ENCODE assay signal across 8 cellular contexts in the genomic region with DNA sequence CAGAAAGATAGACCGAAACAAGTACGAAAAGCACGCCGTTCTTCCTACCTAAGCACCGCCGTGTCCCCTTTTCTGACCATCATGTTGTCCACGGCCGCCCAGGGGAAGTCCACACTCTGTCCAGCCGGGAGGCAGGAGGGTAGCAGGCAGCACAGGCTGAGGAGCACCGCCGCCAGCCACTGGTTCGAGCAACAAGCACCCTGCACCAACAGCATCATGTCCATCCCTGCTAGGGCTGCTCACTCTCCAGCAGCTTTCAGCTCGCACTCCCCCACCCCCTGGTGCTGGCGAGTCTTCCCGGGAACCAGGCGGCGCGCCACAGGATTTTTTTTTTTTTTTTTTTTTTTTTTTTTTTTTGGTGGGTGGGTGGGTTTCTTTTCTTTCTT. TPM values are rescaled to one million over a fixed set of nuclear protein-coding genes. Genes with fewer than 3 reads are reported as not detected.
DNase-seq lines count a peak whose midpoint lies in the region; ATAC-seq and TF ChIP-seq lines count a peak whose summit lies in the region.

A gene (minus strand): TSS at position 269 of the 386 bp plus-strand sequence.

- H3K36me3 Mint-ChIP-seq in activated naive CD4-positive, alpha-beta T cell treated with anti-CD3 and anti-CD28 coated beads, Interleukin-2, amount 10 ng/mL, durations not matched to agents 7 days and 5 days = no peaks in the 10 kb centered on the region

- peak within 1 kb of the TSS; percentile 53 for H3K4me3 Mint-ChIP-seq in activated naive CD4-positive, alpha-beta T cell treated with anti-CD3 and anti-CD28 coated beads, Interleukin-2, amount 10 ng/mL, durations not matched to agents 7 days and 5 days

- no peak for ATAC-seq in GM21576 (IDR thresholded peaks at IDR 0.05; ENCODE audit: unreplicated experiment)

- H3K36me3 ChIP-seq in NT2/D1 (ENCODE audit: insufficient read depth, insufficient read length, low read length) (no peaks in the 10 kb centered on the region), kidney epithelial cell (ENCODE audit: control insufficient read depth, insufficient read depth, low read length) (no peaks in the 10 kb centered on the region), skeletal muscle tissue (ENCODE audit: control insufficient read depth in 3 of 3, insufficient read depth in 3 of 3, low read length in 3 of 3) (no peaks in the 10 kb centered on the region)

- no peak for TF ChIP-seq CTCF in kidney epithelial cell (IDR thresholded peaks at IDR 0.05; ENCODE audit: insufficient read depth, low read length, poor library complexity, severe bottlenecking)

- CTCF ChIA-PET in activated naive CD4-positive, alpha-beta T cell treated with anti-CD3 and anti-CD28 coated beads, Interleukin-2, amount 10 ng/mL, durations not matched to agents 7 days and 5 days (lab: Charles Lee) = no interaction called here

- H3K9me3 Mint-ChIP-seq in activated naive CD4-positive, alpha-beta T cell treated with anti-CD3 and anti-CD28 coated beads, Interleukin-2, amount 10 ng/mL, durations not matched to agents 7 days and 5 days = no peaks in the 10 kb centered on the region

- no peaks in the 10 kb centered on the region for H3K9me3 ChIP-seq in NT2/D1 (ENCODE audit: insufficient read depth, low read length)
- H3K9me3 ChIP-seq in skeletal muscle tissue (ENCODE audit: control insufficient read depth in 3 of 3, low read length in 3 of 3) = no peaks in the 10 kb centered on the region

- peak within 1 kb of the TSS; percentile 75 for H3K27ac Mint-ChIP-seq in activated naive CD4-positive, alpha-beta T cell treated with anti-CD3 and anti-CD28 coated beads, Interleukin-2, amount 10 ng/mL, durations not matched to agents 7 days and 5 days

- DNase-seq in activated naive CD4-positive, alpha-beta T cell treated with anti-CD3 and anti-CD28 coated beads, Interleukin-2, amount 10 ng/mL, durations not matched to agents 7 days and 5 days = peak; percentile 20
- no peak for DNase-seq in activated naive CD4-positive, alpha-beta T cell treated with anti-CD3 and anti-CD28 coated beads, Interleukin-2, amount 50 U/mL, for 16 hours
- DNase-seq in NT2/D1 (ENCODE audit: low read depth, low spot score) (peak; percentile 28), cerebellar cortex (ENCODE audit: low spot score) (peak; percentile 68), kidney epithelial cell (ENCODE audit: low read depth) (no peak), MV-4-11 (lab: John Stamatoyannopoulos, UW) (no peak)

- peaks cover 44% of the 10 kb centered on the region for H3K27me3 ChIP-seq in NT2/D1 (ENCODE audit: insufficient read depth, insufficient read length)
- H3K27me3 ChIP-seq in kidney epithelial cell (ENCODE audit: control insufficient read depth, insufficient read depth, low read length) = no peaks in the 10 kb centered on the region
- H3K27me3 ChIP-seq in skeletal muscle tissue (ENCODE audit: control insufficient read depth in 3 of 3, insufficient read depth in 3 of 3, low read length in 3 of 3) = no peaks in the 10 kb centered on the region

- peak within 1 kb of the TSS; percentile 86 for H3K4me3 ChIP-seq in NT2/D1 (ENCODE audit: insufficient read length, low read depth)
- peak within 1 kb of the TSS; percentile 76 for H3K4me3 ChIP-seq in kidney epithelial cell (ENCODE audit: low read depth, low read length)
- H3K4me3 ChIP-seq in skeletal muscle tissue (ENCODE audit: low read length in 3 of 3) = peak within 1 kb of the TSS; percentile 90 to 93 (median 90)

- H3K4me1 Mint-ChIP-seq in activated naive CD4-positive, alpha-beta T cell treated with anti-CD3 and anti-CD28 coated beads, Interleukin-2, amount 10 ng/mL, durations not matched to agents 7 days and 5 days = peaks cover 16% of the 10 kb centered on the region

- H3K27ac ChIP-seq in skeletal muscle tissue (ENCODE audit: low read depth, low read length) = peak within 1 kb of the TSS; percentile 84

- H3K9ac ChIP-seq in NT2/D1 (ENCODE audit: insufficient read length, low read depth) (peak within 1 kb of the TSS; percentile 83), skeletal muscle tissue (ENCODE audit: low read depth in 1 of 3, low read length in 3 of 3) (peak within 1 kb of the TSS; percentile 78 to 93 (median 85))

- H3K27me3 Mint-ChIP-seq in activated naive CD4-positive, alpha-beta T cell treated with anti-CD3 and anti-CD28 coated beads, Interleukin-2, amount 10 ng/mL, durations not matched to agents 7 days and 5 days = peaks cover 4% of the 10 kb centered on the region

- H3K4me1 ChIP-seq in NT2/D1 (ENCODE audit: insufficient read depth, insufficient read length) (peaks cover 2% of the 10 kb centered on the region), skeletal muscle tissue (ENCODE audit: control insufficient read depth in 3 of 3, insufficient read depth in 3 of 3, low read length in 3 of 3) (peaks cover 10 to 12% (median 11%) of the 10 kb centered on the region in 3 donors)

RNA-seq across cellular contexts. Expression of the gene that starts here (rescaled TPM):
- 4.0 and 4.9 TPM in 2 replicates for total RNA-seq in kidney epithelial cell
- total RNA-seq in skeletal muscle tissue = 11.0 TPM

Comparison
In these comparisons a context has a peak if more than half of its experiments do, and no peak if none do; other contexts are left out.
1. DNase-seq: peak in activated naive CD4-positive, alpha-beta T cell treated with anti-CD3 and anti-CD28 coated beads, Interleukin-2, amount 10 ng/mL, durations not matched to agents 7 days and 5 days (single experiment), NT2/D1 (single experiment) and cerebellar cortex (single experiment); none in activated naive CD4-positive, alpha-beta T cell treated with anti-CD3 and anti-CD28 coated beads, Interleukin-2, amount 50 U/mL, for 16 hours (single experiment), kidney epithelial cell (single experiment) and MV-4-11 (single experiment).
2. Peak in every context shown above with its lines, with median percentiles within 50 percentile points of each other: H3K4me3 ChIP-seq.